17 cellular contexts compared by ENCODE assay signal in genomic region chr17:75447951-75448856, GRCh38. TPM values are rescaled to one million over a fixed set of nuclear protein-coding genes. Genes with fewer than 3 reads are reported as not detected.
DNase-seq lines count a peak whose midpoint lies in the region; ATAC-seq, FAIRE-seq and TF ChIP-seq lines count a peak whose summit lies in the region.
"Had no signal": no experiment of that assay in that cellular context is flagged by ENCODE, and none has a peak within 500 bp of the region (broad histone marks: within the 10 kb centered on the region; RNA-seq: fewer than 3 reads in every experiment).

No MANE protein-coding gene starts in this region.

- ATAC-seq in DND-41 (ENCODE audit: insufficient read depth, low read depth) (no peak), omental fat pad (ENCODE audit: low FRiP score) (peak; percentile 64)
- ATAC-seq in stimulated activated memory B cell treated with anti-CD40 and anti-IgM and Interleukin-4, amounts not matched to agents 10 μg/mL and 1 μg/mL and 100 μg/mL, for 72 hours, result no peak
- ATAC-seq: A549 had no signal

- no peaks in the 10 kb centered on the region for H3K9me3 Mint-ChIP-seq in stimulated activated memory B cell treated with anti-CD40 and anti-IgM and Interleukin-4, amounts not matched to agents 10 μg/mL and 1 μg/mL and 100 μg/mL, for 72 hours

- no peak overlapping the region for H3K4me3 Mint-ChIP-seq in stimulated activated memory B cell treated with anti-CD40 and anti-IgM and Interleukin-4, amounts not matched to agents 10 μg/mL and 1 μg/mL and 100 μg/mL, for 72 hours

- no peaks in the 10 kb centered on the region for H3K4me1 ChIP-seq in DND-41 (ENCODE audit: insufficient read depth, low read length)
- H3K4me1 ChIP-seq: A549 had no signal

- H3K36me3 Mint-ChIP-seq in stimulated activated memory B cell treated with anti-CD40 and anti-IgM and Interleukin-4, amounts not matched to agents 10 μg/mL and 1 μg/mL and 100 μg/mL, for 72 hours, result no peaks in the 10 kb centered on the region

- H3K9ac ChIP-seq in DND-41 (ENCODE audit: low read depth, low read length), result no peak overlapping the region

- DNase-seq in DND-41, result no peak
- peak; percentile 44 for DNase-seq in RCC 7860 (ENCODE audit: low spot score)
- peak; percentile 13 for DNase-seq in brain microvascular endothelial cell
- no peak for DNase-seq in omental fat pad (ENCODE audit: low spot score)
- DNase-seq in activated naive CD4-positive, alpha-beta T cell (lab: John Stamatoyannopoulos, UW), result no peak
- DNase-seq in GM19238 (ENCODE audit: insufficient read length, low spot score), result no peak
- no peak for DNase-seq in KG1 (lab: John Stamatoyannopoulos, UW)
- DNase-seq: C1 segment of cervical spinal cord, DMS 273 treated with DMSO at 0.1 percent for 48 hours, NCI-H187, NCI-H345, NCI-H69, SJCRH30 had no signal

- H2AFZ ChIP-seq in DND-41 (ENCODE audit: low read depth, low read length), result peak overlapping the region; percentile 10; the same call in 1 of the 2 replicates

- no peaks in the 10 kb centered on the region for H3K27me3 Mint-ChIP-seq in stimulated activated memory B cell treated with anti-CD40 and anti-IgM and Interleukin-4, amounts not matched to agents 10 μg/mL and 1 μg/mL and 100 μg/mL, for 72 hours

- no peaks in the 10 kb centered on the region for H3K9me3 ChIP-seq in DND-41 (ENCODE audit: insufficient read depth, low read length, severe bottlenecking)
- H3K9me3 ChIP-seq: A549, SJCRH30 had no signal

- no peaks in the 10 kb centered on the region for H3K27me3 ChIP-seq in DND-41 (ENCODE audit: insufficient read depth, low read length, poor library complexity)
- no peaks in the 10 kb centered on the region for H3K27me3 ChIP-seq in brain microvascular endothelial cell (replicated peaks)
- H3K27me3 ChIP-seq: SJCRH30 had no signal

- in situ Hi-C loops in brain microvascular endothelial cell (cut with HindIII; ENCODE audit: low pct_ligation_motif_present, low sequenced_read_pairs), result no loop called here

- H3K79me2 ChIP-seq in DND-41 (ENCODE audit: insufficient read depth, low read length), result no peaks in the 10 kb centered on the region

- H4K20me1 ChIP-seq in DND-41 (ENCODE audit: insufficient read depth, low read length), result no peaks in the 10 kb centered on the region

- H3K36me3 ChIP-seq in DND-41 (ENCODE audit: insufficient read depth, low read length) (no peaks in the 10 kb centered on the region), brain microvascular endothelial cell (replicated peaks) (no peaks in the 10 kb centered on the region)
- H3K36me3 ChIP-seq: SJCRH30 had no signal

- H3K4me3 ChIP-seq in DND-41 (ENCODE audit: low read depth in 1 of 2, low read length in 2 of 2) (no peak overlapping the region), brain microvascular endothelial cell (ENCODE audit: low read depth, low read length) (no peak overlapping the region)
- H3K4me3 ChIP-seq: A549, SJCRH30 had no signal

- H3K4me2 ChIP-seq in DND-41 (ENCODE audit: insufficient read depth, low read length), result no peak overlapping the region
- H3K4me2 ChIP-seq: A549 had no signal

- no peak for TF ChIP-seq CTCF in DND-41 (IDR thresholded peaks at IDR 0.05; ENCODE audit: borderline replicate concordance, extremely low read depth, low read length, poor library complexity, severe bottlenecking)
- no peak for TF ChIP-seq CTCF in brain microvascular endothelial cell (IDR thresholded peaks at IDR 0.05; ENCODE audit: low read depth, low read length, missing control alignments)
- TF ChIP-seq CTCF in omental fat pad (IDR thresholded peaks at IDR 0.05), result no peak

- no peaks in the 10 kb centered on the region for H3K4me1 Mint-ChIP-seq in stimulated activated memory B cell treated with anti-CD40 and anti-IgM and Interleukin-4, amounts not matched to agents 10 μg/mL and 1 μg/mL and 100 μg/mL, for 72 hours

- no peak for FAIRE-seq in RCC 7860 (lab: Jason Lieb, UNC)
- FAIRE-seq: A549, GM12892, H54 had no signal

- H3K27ac ChIP-seq in DND-41 (ENCODE audit: low read length), result no peak overlapping the region
- no peak overlapping the region for H3K27ac ChIP-seq in brain microvascular endothelial cell
- H3K27ac ChIP-seq: A549, SJCRH30 had no signal

- H3K27ac Mint-ChIP-seq in stimulated activated memory B cell treated with anti-CD40 and anti-IgM and Interleukin-4, amounts not matched to agents 10 μg/mL and 1 μg/mL and 100 μg/mL, for 72 hours, result no peak overlapping the region

RNA-seq across cellular contexts. Expression of gene TMEM94, which starts 8.2 kb away (rescaled TPM):
- total RNA-seq in omental fat pad, result 10 to 100 TPM; 27.9 to 66.0 (median 46.1) TPM

RNA-seq across cellular contexts. Expression of gene GRB2, which starts 42.7 kb away (rescaled TPM):
- total RNA-seq in omental fat pad, result 100 to 1,000 TPM in 2 of 4 donors, 10 to 100 TPM in 2; 87.4 to 152 (median 108) TPM

Comparison
In these comparisons a context has a peak if more than half of its experiments do, and no peak if none do; other contexts are left out.
1. DNase-seq: peak in RCC 7860 (single experiment) and brain microvascular endothelial cell (single experiment); none in DND-41 (single experiment), omental fat pad (single experiment), activated naive CD4-positive, alpha-beta T cell (0 of 4), GM19238 (single experiment) and KG1 (single experiment).